ENCODE assay signal across 2 cellular contexts in genomic region chrX:57295679-57296078, GRCh38. TPM values are rescaled to one million over a fixed set of nuclear protein-coding genes. Genes with fewer than 3 reads are reported as not detected.
"Had no signal": no experiment of that assay in that cellular context is flagged by ENCODE, and none has a peak within 500 bp of the region (broad histone marks: within the 10 kb centered on the region; RNA-seq: fewer than 3 reads in every experiment).

No MANE protein-coding gene starts in this region.

RNA-seq across cellular contexts. Expression of gene FAAH2, which starts 9.2 kb away (rescaled TPM):
- total RNA-seq: myocyte had no signal
- polyA plus RNA-seq: immature natural killer cell had no signal
